27 cellular contexts compared by ENCODE assay signal in the genomic region with DNA sequence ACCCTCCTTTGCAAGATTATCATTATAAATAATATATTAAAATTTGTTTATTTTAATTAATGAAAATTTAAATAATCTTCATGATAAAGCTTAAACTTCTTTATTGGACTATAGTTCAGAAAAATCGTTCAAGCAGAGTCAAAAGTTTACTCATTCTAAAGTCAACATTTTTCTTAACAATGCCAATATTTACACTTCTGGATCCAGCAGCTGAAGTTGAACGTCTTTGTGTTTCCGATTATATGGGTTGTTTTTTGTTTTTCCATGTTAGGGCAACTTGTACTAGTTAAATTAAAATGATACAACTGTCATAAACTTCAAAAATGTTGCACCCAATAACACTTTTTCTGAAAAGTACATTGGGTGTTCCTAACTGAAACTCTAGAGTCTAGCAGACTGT. TPM values are rescaled to one million over a fixed set of nuclear protein-coding genes. Genes with fewer than 3 reads are reported as not detected.
A peak's percentile ranks its signal among the peaks of the same experiment; 100 is the strongest.
DNase-seq lines count a peak whose midpoint lies in the region; ATAC-seq, FAIRE-seq and TF ChIP-seq lines count a peak whose summit lies in the region.
"Had no signal": no experiment of that assay in that cellular context is flagged by ENCODE, and none has a peak within 500 bp of the region (broad histone marks: within the 10 kb centered on the region; RNA-seq: fewer than 3 reads in every experiment).

No MANE protein-coding gene starts in this region.

- H3K27me3 Mint-ChIP-seq in Caco-2 (ENCODE audit: insufficient read depth, unreplicated experiment) (no peaks in the 10 kb centered on the region), T-cell (no peaks in the 10 kb centered on the region)
- H3K27me3 Mint-ChIP-seq: activated CD4-positive, alpha-beta T cell treated with anti-CD3 and anti-CD28 coated beads, Interleukin-2, amount 10 ng/mL, durations not matched to agents 24 days and 14 days; stimulated activated naive CD8-positive, alpha-beta T cell treated with anti-CD3 and anti-CD28 coated beads, Interleukin-15, Interleukin-2, amounts not matched to agents 100 ng/mL and 50 ng/mL, for 24 hours had no signal

- no peak overlapping the region for H3K9ac ChIP-seq in BLaER1 treated with 17β-estradiol and CSF1 and Interleukin-3, amounts not matched to agents 10 nM and 100 nM
- no peak overlapping the region for H3K9ac ChIP-seq in kidney (ENCODE audit: low read length in 2 of 2)

- H3K27ac Mint-ChIP-seq in Caco-2 (ENCODE audit: unreplicated experiment) (peak overlapping the region; percentile 19), T-cell (peak overlapping the region; percentile 90 to 92)
- H3K27ac Mint-ChIP-seq: activated CD4-positive, alpha-beta T cell treated with anti-CD3 and anti-CD28 coated beads, Interleukin-2, amount 10 ng/mL, durations not matched to agents 24 days and 14 days; mesothelial cell of epicardium; nephron had no signal

- BruUV-seq in Caco-2 (replicated peaks; lab: Mats Ljungman, UMichigan) = no TSS peak

- H3K4me2 ChIP-seq in BLaER1 treated with 17β-estradiol and CSF1 and Interleukin-3, amounts not matched to agents 10 nM and 100 nM = peak overlapping the region; percentile 75 to 95 (median 89); a peak in 18 of 22 replicates

- DNase-seq in Caco-2 = no peak
- DNase-seq in T-cell = no peak
- no peak for DNase-seq in kidney
- no peak for DNase-seq in NCI-H2196 treated with DMSO at 0.1 percent for 48 hours (lab: John Stamatoyannopoulos, UW; ENCODE audit: unreplicated experiment)
- DNase-seq in Right ventricle myocardium superior = no peak
- DNase-seq: activated CD4-positive, alpha-beta T cell treated with anti-CD3 and anti-CD28 coated beads, Interleukin-2, amount 10 ng/mL, durations not matched to agents 24 days and 14 days; activated CD8-positive, alpha-beta memory T cell treated with anti-CD3 and anti-CD28 coated beads, Interleukin-2, amount 10 ng/mL, durations not matched to agents 7 days and 5 days; DMS79; GF-D8; glutamatergic neuron; HCEC 1CT; islet precursor cell; KBM-7; NCI-H1436; NCI-H446; ovary; retina; small intestine had no signal

- H3K36me3 Mint-ChIP-seq in Caco-2 (ENCODE audit: insufficient read depth, unreplicated experiment) (peaks cover 7% of the 10 kb centered on the region), T-cell (no peaks in the 10 kb centered on the region)

- H3K9me3 Mint-ChIP-seq in Caco-2 (ENCODE audit: unreplicated experiment) = no peaks in the 10 kb centered on the region
- no peaks in the 10 kb centered on the region for H3K9me3 Mint-ChIP-seq in T-cell
- H3K9me3 Mint-ChIP-seq: stimulated activated naive CD8-positive, alpha-beta T cell treated with anti-CD3 and anti-CD28 coated beads, Interleukin-15, Interleukin-2, amounts not matched to agents 100 ng/mL and 50 ng/mL, for 24 hours had no signal

- no peaks in the 10 kb centered on the region for H3K27me3 ChIP-seq in BLaER1 treated with 17β-estradiol and CSF1 and Interleukin-3, amounts not matched to agents 10 nM and 100 nM
- H3K27me3 ChIP-seq in Caco-2 (replicated peaks; ENCODE audit: control insufficient read depth, insufficient read depth, low read length) = no peaks in the 10 kb centered on the region
- H3K27me3 ChIP-seq: ovary, vagina had no signal

- H3K9me3 ChIP-seq in BLaER1 treated with 17β-estradiol and CSF1 and Interleukin-3, amounts not matched to agents 10 nM and 100 nM (replicated peaks in 1 of 11) = peaks cover 20 to 41% (median 35%) of the 10 kb centered on the region in 11 experiments
- H3K9me3 ChIP-seq in Caco-2 (no peaks in the 10 kb centered on the region), kidney (ENCODE audit: control insufficient read depth in 1 of 2, low read length in 2 of 2) (no peaks in the 10 kb centered on the region)
- H3K9me3 ChIP-seq: ovary, vagina had no signal

- TF ChIP-seq CTCF in Caco-2 (IDR thresholded peaks at IDR 0.05; ENCODE audit: insufficient read depth in 1 of 2, low read depth in 1 of 2, low read length in 1 of 2, severe bottlenecking in 1 of 2, unreplicated experiment in 1 of 2) = no peak
- no peak for TF ChIP-seq CTCF in kidney (IDR thresholded peaks at IDR 0.05; ENCODE audit: borderline replicate concordance, extremely low read depth, insufficient read depth)

- CTCF ChIA-PET in Caco-2 (lab: Charles Lee) = no interaction called here
- CTCF ChIA-PET in T-cell (lab: Charles Lee) = interaction anchor here in 1 of 2 donors (1.4 kb wide), 1 partner anchor 424 kb away, joined by 3 read pairs; no protein-coding TSS in a partner anchor

- peaks cover 0 to 69% (median 14%) of the 10 kb centered on the region in 11 experiments; a peak in 10 of 22 replicates for H4K20me1 ChIP-seq in BLaER1 treated with 17β-estradiol and CSF1 and Interleukin-3, amounts not matched to agents 10 nM and 100 nM

- ATAC-seq in T-cell (replicated peaks in 1 of 4) (no peak), HG02938 (IDR thresholded peaks at IDR 0.05; ENCODE audit: unreplicated experiment) (no peak), GM21528 (IDR thresholded peaks at IDR 0.05; ENCODE audit: low FRiP score, unreplicated experiment) (no peak), Right ventricle myocardium superior (ENCODE audit: poor library complexity) (no peak)
- ATAC-seq: activated CD8-positive, alpha-beta memory T cell treated with anti-CD3 and anti-CD28 coated beads, Interleukin-2, amount 10 ng/mL, durations not matched to agents 7 days and 5 days had no signal

- no peak overlapping the region for H3K4me3 ChIP-seq in BLaER1 treated with 17β-estradiol and CSF1 and Interleukin-3, amounts not matched to agents 10 nM and 100 nM
- H3K4me3 ChIP-seq in Caco-2 (ENCODE audit: low read depth, low read length) (no peak overlapping the region), kidney (ENCODE audit: low read length in 2 of 2) (no peak overlapping the region)
- H3K4me3 ChIP-seq: ovary, SK-N-MC, vagina had no signal

- peaks cover 5 to 27% (median 15%) of the 10 kb centered on the region in 11 experiments; a peak in 13 of 22 replicates for H3K36me3 ChIP-seq in BLaER1 treated with 17β-estradiol and CSF1 and Interleukin-3, amounts not matched to agents 10 nM and 100 nM
- no peaks in the 10 kb centered on the region for H3K36me3 ChIP-seq in Caco-2 (ENCODE audit: control insufficient read depth, insufficient read depth, low read length)
- no peaks in the 10 kb centered on the region for H3K36me3 ChIP-seq in kidney (ENCODE audit: control insufficient read depth in 1 of 2, insufficient read depth in 2 of 2, low read length in 2 of 2)
- H3K36me3 ChIP-seq: ovary, vagina had no signal

- intact Hi-C loops in Caco-2 (cut with micrococcal nuclease; ENCODE audit: unreplicated experiment) (no loop called here), kidney (cut with DNase I) (no loop called here), Right ventricle myocardium superior (cut with DNase I) (no loop called here)

- POLR2A ChIA-PET in Caco-2 (lab: Charles Lee) = no interaction called here
- POLR2A ChIA-PET in T-cell (lab: Charles Lee) = no interaction called here

- peak; percentile 50 for FAIRE-seq in kidney (lab: Jason Lieb, UNC)
- FAIRE-seq: small intestine had no signal

- peaks cover 35% of the 10 kb centered on the region for H3K4me1 Mint-ChIP-seq in Caco-2 (ENCODE audit: low read depth, unreplicated experiment)
- peaks cover 29 to 53% (median 33%) of the 10 kb centered on the region in 3 donors for H3K4me1 Mint-ChIP-seq in T-cell
- H3K4me1 Mint-ChIP-seq: nephron had no signal

- H3K4me1 ChIP-seq in BLaER1 treated with 17β-estradiol and CSF1 and Interleukin-3, amounts not matched to agents 10 nM and 100 nM = peaks cover 51 to 76% (median 65%) of the 10 kb centered on the region in 10 experiments
- peaks cover 17% of the 10 kb centered on the region for H3K4me1 ChIP-seq in Caco-2
- H3K4me1 ChIP-seq in kidney (ENCODE audit: control insufficient read depth in 1 of 2, insufficient read depth in 1 of 2, low read depth in 1 of 2, low read length in 2 of 2) = peaks cover 0 to 6% of the 10 kb centered on the region in 2 donors

- H3K4me3 Mint-ChIP-seq in Caco-2 (ENCODE audit: unreplicated experiment) (no peak overlapping the region), T-cell (peak overlapping the region in 1 of 3 donors; percentile 76)
- H3K4me3 Mint-ChIP-seq: activated CD8-positive, alpha-beta memory T cell treated with anti-CD3 and anti-CD28 coated beads, Interleukin-2, amount 10 ng/mL, durations not matched to agents 7 days and 5 days; mesothelial cell of epicardium; nephron; stimulated activated naive CD8-positive, alpha-beta T cell treated with anti-CD3 and anti-CD28 coated beads, Interleukin-15, Interleukin-2, amounts not matched to agents 100 ng/mL and 50 ng/mL, for 24 hours had no signal

- H3K27ac ChIP-seq in BLaER1 treated with 17β-estradiol and CSF1 and Interleukin-3, amounts not matched to agents 10 nM and 100 nM = peak overlapping the region in 6 of 11 experiments; percentile 67 to 77 (median 72); a peak in 10 of 22 replicates
- no peak overlapping the region for H3K27ac ChIP-seq in kidney (ENCODE audit: low read depth in 2 of 2, low read length in 2 of 2)
- H3K27ac ChIP-seq: epithelial cell of prostate, ovary, SK-N-MC, vagina had no signal

RNA-seq across cellular contexts. Expression of gene GRB10, which starts 43.8 kb away (rescaled TPM):
- total RNA-seq in Caco-2 (2022) (79.3 and 87.2 TPM in 2 replicates), T-cell (10 to 100 TPM in 3 of 5 donors, 1 to 10 TPM in 2; 7.1 to 11.1 (median 10.1) TPM), kidney (57.8 TPM), Right ventricle myocardium superior (32.2 TPM)
- polyA plus RNA-seq in kidney (ENCODE audit: insufficient read depth, low read depth, low replicate concordance) = 32.3 TPM

Comparison
In these comparisons a context has a peak if more than half of its experiments do, and no peak if none do; other contexts are left out.
1. H3K27ac ChIP-seq: peak in BLaER1 treated with 17β-estradiol and CSF1 and Interleukin-3, amounts not matched to agents 10 nM and 100 nM (6 of 11); none in kidney (0 of 2).